Comparison of ENCODE assay signal across 27 cellular contexts in genomic region chr3:8313591-8314298, GRCh38.
"Had no signal": no experiment of that assay in that cellular context is flagged by ENCODE, and none has a peak within 500 bp of the region (broad histone marks: within the 10 kb centered on the region; RNA-seq: fewer than 3 reads in every experiment).

No MANE protein-coding gene starts in this region.

- H3K9me3 Mint-ChIP-seq: activated naive CD4-positive, alpha-beta T cell treated with anti-CD3 and anti-CD28 coated beads for 36 hours; activated T-helper 1 cell treated with anti-CD3 and anti-CD28 coated beads, Interleukin-12 subunit alpha, Interleukin-12 subunit beta, Interleukin-2, Interleukin-4 antibody, amounts not matched to agents 30 ng/mL and 10 ng/mL and 1 ng/mL, durations not matched to agents 14 hours and 24 hours and 36 hours; natural killer cell; T-helper 1 cell treated with Interleukin-12 subunit alpha and Interleukin-12 subunit beta and Interleukin-4 antibody, amounts not matched to agents 30 μg/mL and 1 μg/mL, for 36 hours; type B pancreatic cell had no signal

- H3K27ac Mint-ChIP-seq: activated naive CD4-positive, alpha-beta T cell treated with anti-CD3 and anti-CD28 coated beads for 36 hours; activated naive CD8-positive, alpha-beta T cell treated with anti-CD3 and anti-CD28 coated beads for 36 hours; activated T-helper 1 cell treated with anti-CD3 and anti-CD28 coated beads, Interleukin-12 subunit alpha, Interleukin-12 subunit beta, Interleukin-2, Interleukin-4 antibody, amounts not matched to agents 30 ng/mL and 10 ng/mL and 1 ng/mL, durations not matched to agents 14 hours and 24 hours and 36 hours; immature natural killer cell; natural killer cell; T-helper 1 cell treated with Interleukin-12 subunit alpha and Interleukin-12 subunit beta and Interleukin-4 antibody, amounts not matched to agents 30 μg/mL and 1 μg/mL, for 36 hours; type B pancreatic cell had no signal

- H3K4me1 Mint-ChIP-seq: activated naive CD8-positive, alpha-beta T cell treated with anti-CD3 and anti-CD28 coated beads for 36 hours; immature natural killer cell; natural killer cell had no signal

- H3K36me3 Mint-ChIP-seq: activated naive CD8-positive, alpha-beta T cell treated with anti-CD3 and anti-CD28 coated beads for 36 hours; immature natural killer cell; natural killer cell; type B pancreatic cell had no signal

- DNase-seq: activated CD4-positive, alpha-beta T cell treated with anti-CD3 and anti-CD28 coated beads for 48 hours; activated CD4-positive, alpha-beta T cell treated with anti-CD3 and anti-CD28 coated beads, Interleukin-2, amount 50 U/mL, for 48 hours; activated CD8-positive, alpha-beta memory T cell treated with anti-CD3 and anti-CD28 coated beads for 24 hours; activated effector memory CD4-positive, alpha-beta T cell treated with anti-CD3 and anti-CD28 coated beads, Interleukin-2, amount 50 U/mL, for 16 hours; activated naive CD4-positive, alpha-beta T cell treated with anti-CD3 and anti-CD28 coated beads for 36 hours; activated naive CD8-positive, alpha-beta T cell treated with anti-CD3 and anti-CD28 coated beads for 36 hours; activated T-cell treated with anti-CD3 and anti-CD28 coated beads, Interleukin-2, amount 50 U/mL, for 1 hour; adrenal gland; aorta; body of pancreas; dorsolateral prefrontal cortex; effector memory CD4-positive, alpha-beta T cell; foreskin fibroblast; head of caudate nucleus; hypothalamus; immature natural killer cell; kidney; left colon; natural killer cell; posterior cingulate gyrus; stimulated activated CD4-positive, alpha-beta T cell treated with anti-CD3 and anti-CD28 coated beads, Interleukin-12 subunit alpha, Interleukin-12 subunit beta, amount 100 ng/mL, for 4 hours; stimulated activated CD4-positive, alpha-beta T cell treated with anti-CD3 and anti-CD28 coated beads, Interleukin-4, amount 100 ng/mL, for 1 hour; stimulated activated naive CD8-positive, alpha-beta T cell treated with anti-CD3 and anti-CD28 coated beads, Interleukin-15, Interleukin-2, amounts not matched to agents 100 U/mL and 50 U/mL, for 24 hours; T-helper 9 cell had no signal

- H3K27me3 Mint-ChIP-seq: activated naive CD8-positive, alpha-beta T cell treated with anti-CD3 and anti-CD28 coated beads for 36 hours; type B pancreatic cell had no signal

- H3K4me3 Mint-ChIP-seq: activated naive CD4-positive, alpha-beta T cell treated with anti-CD3 and anti-CD28 coated beads for 36 hours; activated naive CD8-positive, alpha-beta T cell treated with anti-CD3 and anti-CD28 coated beads for 36 hours; activated T-helper 1 cell treated with anti-CD3 and anti-CD28 coated beads, Interleukin-12 subunit alpha, Interleukin-12 subunit beta, Interleukin-2, Interleukin-4 antibody, amounts not matched to agents 30 ng/mL and 10 ng/mL and 1 ng/mL, durations not matched to agents 14 hours and 24 hours and 36 hours; immature natural killer cell; natural killer cell; T-helper 1 cell treated with Interleukin-12 subunit alpha and Interleukin-12 subunit beta and Interleukin-4 antibody, amounts not matched to agents 30 μg/mL and 1 μg/mL, for 36 hours; type B pancreatic cell had no signal
